Comparison of ENCODE assay signal across 17 cellular contexts in genomic region chr11:501683-502287, GRCh38. TPM values are rescaled to one million over a fixed set of nuclear protein-coding genes. Genes with fewer than 3 reads are reported as not detected.
A peak's percentile ranks its signal among the peaks of the same experiment; 100 is the strongest.
DNase-seq lines count a peak whose midpoint lies in the region; ATAC-seq and TF ChIP-seq lines count a peak whose summit lies in the region.
"Had no signal": no experiment of that assay in that cellular context is flagged by ENCODE, and none has a peak within 500 bp of the region (broad histone marks: within the 10 kb centered on the region; RNA-seq: fewer than 3 reads in every experiment).

No MANE protein-coding gene starts in this region.

- ATAC-seq in psoas muscle = no peak

- H3K4me1 Mint-ChIP-seq in activated T-cell treated with anti-CD3 and anti-CD28 coated beads, Interleukin-2, amount 50 U/mL, for 24 hours (ENCODE audit: low read depth) = peaks cover 31% of the 10 kb centered on the region

- H3K27me3 ChIP-seq in ascending aorta (no peaks in the 10 kb centered on the region), psoas muscle (ENCODE audit: insufficient read depth in 3 of 3, low read length in 2 of 3) (no peaks in the 10 kb centered on the region)
- H3K27me3 ChIP-seq: neutrophil, SJSA1 had no signal

- peak overlapping the region; percentile 63 for H3K27ac Mint-ChIP-seq in activated T-cell treated with anti-CD3 and anti-CD28 coated beads, Interleukin-2, amount 50 U/mL, for 24 hours

- H3K9me3 ChIP-seq in ascending aorta (no peaks in the 10 kb centered on the region), psoas muscle (no peaks in the 10 kb centered on the region)
- H3K9me3 ChIP-seq: neutrophil, SJSA1 had no signal

- H3K36me3 Mint-ChIP-seq in activated T-cell treated with anti-CD3 and anti-CD28 coated beads, Interleukin-2, amount 50 U/mL, for 24 hours (ENCODE audit: low read depth) = peaks cover 78% of the 10 kb centered on the region

- H3K4me3 Mint-ChIP-seq in activated T-cell treated with anti-CD3 and anti-CD28 coated beads, Interleukin-2, amount 50 U/mL, for 24 hours = no peak overlapping the region
- H3K4me3 Mint-ChIP-seq: brain; stimulated activated naive CD8-positive, alpha-beta T cell treated with anti-CD3 and anti-CD28 coated beads, Interleukin-15, Interleukin-2, amounts not matched to agents 100 ng/mL and 50 ng/mL, for 24 hours had no signal

- TF ChIP-seq CTCF in ascending aorta (IDR thresholded peaks at IDR 0.05) (no peak), psoas muscle (IDR thresholded peaks at IDR 0.05) (no peak)

- peaks cover 51 to 52% of the 10 kb centered on the region in 2 donors for H3K36me3 ChIP-seq in ascending aorta
- peaks cover 6 to 56% of the 10 kb centered on the region in 2 donors for H3K36me3 ChIP-seq in psoas muscle (ENCODE audit: insufficient read depth in 1 of 2, low read depth in 1 of 2)

- 84 to 92% (median 90%) methylated on average over 19 of the region's 19 CpGs for WGBS in psoas muscle, 3 donors

- no peak overlapping the region for H3K4me3 ChIP-seq in ascending aorta
- H3K4me3 ChIP-seq in psoas muscle = no peak overlapping the region
- H3K4me3 ChIP-seq: SJSA1 had no signal

- DNase-seq in activated T-cell treated with anti-CD3 and anti-CD28 coated beads, Interleukin-2, amount 50 U/mL, for 24 hours = no peak
- DNase-seq in activated T-cell treated with anti-CD3 and anti-CD28 coated beads for 4 hours (no peak), ascending aorta (ENCODE audit: low spot score in 2 of 2) (peak in 1 of 2 donors; percentile 62), psoas muscle (peak; percentile 16 to 48), T-helper 9 cell (no peak), HT-29 (ENCODE audit: low spot score) (no peak)
- DNase-seq: activated CD4-positive, alpha-beta T cell treated with anti-CD3 and anti-CD28 coated beads, Interleukin-2, amount 50 U/mL, for 48 hours; activated effector memory CD4-positive, alpha-beta T cell treated with anti-CD3 and anti-CD28 coated beads, Interleukin-2, amount 50 U/mL, for 16 hours; NCI-H1417; NCI-H226; small intestine had no signal

- no peaks in the 10 kb centered on the region for H3K27me3 Mint-ChIP-seq in activated T-cell treated with anti-CD3 and anti-CD28 coated beads, Interleukin-2, amount 50 U/mL, for 24 hours
- H3K27me3 Mint-ChIP-seq: stimulated activated naive CD8-positive, alpha-beta T cell treated with anti-CD3 and anti-CD28 coated beads, Interleukin-15, Interleukin-2, amounts not matched to agents 100 ng/mL and 50 ng/mL, for 24 hours had no signal

- no peaks in the 10 kb centered on the region for H3K9me3 Mint-ChIP-seq in activated T-cell treated with anti-CD3 and anti-CD28 coated beads, Interleukin-2, amount 50 U/mL, for 24 hours
- H3K9me3 Mint-ChIP-seq: brain; stimulated activated naive CD8-positive, alpha-beta T cell treated with anti-CD3 and anti-CD28 coated beads, Interleukin-15, Interleukin-2, amounts not matched to agents 100 ng/mL and 50 ng/mL, for 24 hours had no signal

- H3K27ac ChIP-seq in ascending aorta = peak overlapping the region; percentile 99 to 100
- no peak overlapping the region for H3K27ac ChIP-seq in psoas muscle
- H3K27ac ChIP-seq: KMS-11, SJSA1 had no signal

- intact Hi-C loops in ascending aorta (cut with DNase I) (no loop called here), psoas muscle (cut with DNase I) (loop anchor here (5.0 to 10.0 kb wide), 4 partner anchors 34 to 297 kb away; partner anchors contain the start of genes BET1L (in 1 of the 2), PSMD13 (in 1 of the 2), PTDSS2 (in 1 of the 2) and RIC8A (in 1 of the 2))

- H3K4me1 ChIP-seq in ascending aorta = peaks cover 10 to 34% of the 10 kb centered on the region in 2 donors
- peaks cover 30% of the 10 kb centered on the region for H3K4me1 ChIP-seq in psoas muscle
- H3K4me1 ChIP-seq: SJSA1 had no signal

RNA-seq across cellular contexts. Expression of gene RNH1, which starts 5.3 kb away (rescaled TPM):
- total RNA-seq in ascending aorta (649 TPM), psoas muscle (100 to 1,000 TPM; 103 to 145 (median 113) TPM)
- polyA plus RNA-seq in psoas muscle = 100 to 1,000 TPM; 105 to 181 (median 105) TPM
- 470 and 513 TPM in 2 replicates for total RNA-seq in HT-29 (2014; rRNA removed; shearing (Covaris generic))

RNA-seq across cellular contexts. Expression of gene HRAS, which starts 33.6 kb away (rescaled TPM):
- total RNA-seq in ascending aorta (21.6 TPM), psoas muscle (10 to 100 TPM; 43.6 to 74.7 (median 53.9) TPM)
- polyA plus RNA-seq in psoas muscle = 10 to 100 TPM; 53.9 to 76.2 (median 66.3) TPM
- 217 and 259 TPM in 2 replicates for total RNA-seq in HT-29 (2014; rRNA removed; shearing (Covaris generic))

RNA-seq across cellular contexts. Expression of gene LRRC56, which starts 35.5 kb away (rescaled TPM):
- total RNA-seq in ascending aorta = not detected
- total RNA-seq in psoas muscle = under 1 TPM; 0.30 to 0.84 (median 0.55) TPM
- under 1 TPM in 2 of 3 donors, not detected in 1; 0.39 to 0.61 TPM for polyA plus RNA-seq in psoas muscle
- 8.1 and 10.0 TPM in 2 replicates for total RNA-seq in HT-29 (2014; rRNA removed; shearing (Covaris generic))

RNA-seq across cellular contexts. Expression of gene PTDSS2, which starts 51.7 kb away (rescaled TPM):
- 185 TPM for total RNA-seq in ascending aorta
- total RNA-seq in psoas muscle = 10 to 100 TPM; 15.8 to 21.1 (median 20.3) TPM
- 10 to 100 TPM; 11.8 to 26.0 (median 15.4) TPM for polyA plus RNA-seq in psoas muscle
- total RNA-seq in HT-29 (2014; rRNA removed; shearing (Covaris generic)) = 56.6 and 63.4 TPM in 2 replicates

RNA-seq across cellular contexts. Expression of gene LMNTD2, which starts 58.8 kb away (rescaled TPM):
- total RNA-seq in ascending aorta (1.1 TPM), psoas muscle (under 1 TPM in 2 of 4 donors, not detected in 2; 0.25 to 0.27 TPM)
- under 1 TPM; 0.04 to 0.12 (median 0.09) TPM for polyA plus RNA-seq in psoas muscle
- total RNA-seq in HT-29 (2014; rRNA removed; shearing (Covaris generic)) = 5.3 and 6.9 TPM in 2 replicates
- total RNA-seq: frontal cortex had no signal

Comparison
In these comparisons a context has a peak if more than half of its experiments do, and no peak if none do; other contexts are left out.
1. DNase-seq: peak in psoas muscle (2 of 2); none in activated T-cell treated with anti-CD3 and anti-CD28 coated beads, Interleukin-2, amount 50 U/mL, for 24 hours (single experiment), activated T-cell treated with anti-CD3 and anti-CD28 coated beads for 4 hours (single experiment), T-helper 9 cell (single experiment) and HT-29 (single experiment).